ENCODE assay signal across 8 cellular contexts in genomic region chr2:217988014-217988839, GRCh38. TPM values are rescaled to one million over a fixed set of nuclear protein-coding genes. Genes with fewer than 3 reads are reported as not detected.
DNase-seq lines count a peak whose midpoint lies in the region; ATAC-seq and TF ChIP-seq lines count a peak whose summit lies in the region.

No MANE protein-coding gene starts in this region.

- 4 to 5% methylated on average over 13 of the region's 13 CpGs for WGBS in tibial nerve, 2 donors

- TF ChIP-seq POLR2A in tibial nerve (IDR thresholded peaks at IDR 0.05): no peak

- POLR2A ChIA-PET in RWPE1 (lab: Yijun Ruan, JAX; ENCODE audit: low non-redundant PET): no interaction called here

- H3K9me3 Mint-ChIP-seq in activated naive CD4-positive, alpha-beta T cell treated with anti-CD3 and anti-CD28 coated beads, Interleukin-2, amount 10 ng/mL, durations not matched to agents 7 days and 5 days: no peaks in the 10 kb centered on the region
- H3K9me3 Mint-ChIP-seq in osteocyte (ENCODE audit: unreplicated experiment): no peaks in the 10 kb centered on the region

- DNase-seq in GM12865 (ENCODE audit: low read depth) (peak; percentile 63), RWPE1 (ENCODE audit: low spot score) (peak; percentile 92), Right ventricle myocardium superior (peak; percentile 90), osteocyte (ENCODE audit: extremely low spot score, unreplicated experiment) (no peak), tibial nerve (ENCODE audit: low spot score in 2 of 2) (peak; percentile 89 to 96)
- DNase-seq in activated naive CD4-positive, alpha-beta T cell treated with anti-CD3 and anti-CD28 coated beads, Interleukin-2, amount 10 ng/mL, durations not matched to agents 7 days and 5 days: peak; percentile 82

- CTCF ChIA-PET in RWPE1 (lab: Yijun Ruan, JAX): interaction anchor here (0.6 to 2.4 kb wide), 10 partner anchors 16 to 203 kb away, joined by 3 to 11 read pairs (median 4); no protein-coding TSS in a partner anchor
- CTCF ChIA-PET in activated naive CD4-positive, alpha-beta T cell treated with anti-CD3 and anti-CD28 coated beads, Interleukin-2, amount 10 ng/mL, durations not matched to agents 7 days and 5 days (lab: Charles Lee): interaction anchor here (0.6 to 8.0 kb wide), 8 partner anchors 12 to 210 kb away, joined by 3 to 96 read pairs (median 4); no protein-coding TSS in a partner anchor

- no peak overlapping the region for H3K4me3 Mint-ChIP-seq in activated naive CD4-positive, alpha-beta T cell treated with anti-CD3 and anti-CD28 coated beads, Interleukin-2, amount 10 ng/mL, durations not matched to agents 7 days and 5 days
- H3K4me3 Mint-ChIP-seq in osteocyte (ENCODE audit: unreplicated experiment): no peak overlapping the region

- H3K36me3 ChIP-seq in HUES6 (ENCODE audit: control insufficient read depth, insufficient read depth, low read length) (no peaks in the 10 kb centered on the region), tibial nerve (no peaks in the 10 kb centered on the region)

- ATAC-seq in Right ventricle myocardium superior (ENCODE audit: poor library complexity) (peak; percentile 87), HG02884 (IDR thresholded peaks at IDR 0.05; ENCODE audit: unreplicated experiment) (no peak)

- peak overlapping the region; percentile 59 for H3K9ac ChIP-seq in HUES6 (ENCODE audit: low read length)

- peak in 1 of 2 donors; percentile 58 for TF ChIP-seq EP300 in tibial nerve (IDR thresholded peaks at IDR 0.05)

- no peaks in the 10 kb centered on the region for H3K36me3 Mint-ChIP-seq in activated naive CD4-positive, alpha-beta T cell treated with anti-CD3 and anti-CD28 coated beads, Interleukin-2, amount 10 ng/mL, durations not matched to agents 7 days and 5 days
- H3K36me3 Mint-ChIP-seq in osteocyte (ENCODE audit: unreplicated experiment): peaks cover 8% of the 10 kb centered on the region

- H3K27me3 ChIP-seq in HUES6 (ENCODE audit: control insufficient read depth, insufficient read depth, low read length) (no peaks in the 10 kb centered on the region), tibial nerve (no peaks in the 10 kb centered on the region)

- H3K27ac ChIP-seq in HUES6 (ENCODE audit: low read depth, low read length) (peak overlapping the region; percentile 23; the same call in 1 of the 2 replicates), RWPE1 (peak overlapping the region; percentile 35), tibial nerve (peak overlapping the region in 2 of 4 donors; percentile 45 to 49)

- H3K9me3 ChIP-seq in HUES6 (ENCODE audit: control insufficient read depth, insufficient read depth, low read depth, low read length) (no peaks in the 10 kb centered on the region), tibial nerve (no peaks in the 10 kb centered on the region)

- peak; percentile 79 for TF ChIP-seq CTCF in GM12865 (IDR thresholded peaks at IDR 0.05; ENCODE audit: insufficient read depth, low read depth, low read length, missing control alignments)
- peak; percentile 86 for TF ChIP-seq CTCF in RWPE1 (conservative IDR thresholded peaks at IDR 0.05; ENCODE audit: low read depth)
- peak; percentile 91 for TF ChIP-seq CTCF in osteocyte (IDR thresholded peaks at IDR 0.05)
- peak; percentile 86 to 97 (median 92) for TF ChIP-seq CTCF in tibial nerve (IDR thresholded peaks at IDR 0.05)

- H3K4me1 ChIP-seq in HUES6 (ENCODE audit: control insufficient read depth, insufficient read depth, low read length) (peaks cover 12% of the 10 kb centered on the region), tibial nerve (peaks cover 0 to 27% (median 12%) of the 10 kb centered on the region in 4 donors)

- no peaks in the 10 kb centered on the region for H3K4me1 Mint-ChIP-seq in activated naive CD4-positive, alpha-beta T cell treated with anti-CD3 and anti-CD28 coated beads, Interleukin-2, amount 10 ng/mL, durations not matched to agents 7 days and 5 days
- H3K4me1 Mint-ChIP-seq in osteocyte (ENCODE audit: unreplicated experiment): peaks cover 24% of the 10 kb centered on the region

- H3K4me3 ChIP-seq in GM12865 (ENCODE audit: low read depth, low read length) (no peak overlapping the region), HUES6 (ENCODE audit: low read depth, low read length) (peak overlapping the region; percentile 41), tibial nerve (no peak overlapping the region)

- peaks cover 15% of the 10 kb centered on the region for H3K27me3 Mint-ChIP-seq in activated naive CD4-positive, alpha-beta T cell treated with anti-CD3 and anti-CD28 coated beads, Interleukin-2, amount 10 ng/mL, durations not matched to agents 7 days and 5 days
- no peaks in the 10 kb centered on the region for H3K27me3 Mint-ChIP-seq in osteocyte (ENCODE audit: unreplicated experiment)

- peak overlapping the region; percentile 28 for H3K27ac Mint-ChIP-seq in activated naive CD4-positive, alpha-beta T cell treated with anti-CD3 and anti-CD28 coated beads, Interleukin-2, amount 10 ng/mL, durations not matched to agents 7 days and 5 days
- peak overlapping the region; percentile 40 for H3K27ac Mint-ChIP-seq in osteocyte (ENCODE audit: unreplicated experiment)

- intact Hi-C loops in Right ventricle myocardium superior (cut with DNase I): loop anchor here (2.0 to 5.0 kb wide), 3 partner anchors 43 to 199 kb away; no protein-coding TSS in a partner anchor

RNA-seq across cellular contexts. Expression of gene TNS1, which starts 14.6 kb away (rescaled TPM):
- total RNA-seq in Right ventricle myocardium superior (722 TPM), osteocyte (80.8 and 82.5 TPM in 2 replicates), tibial nerve (100 to 1,000 TPM; 461 to 648 (median 565) TPM)
